In genomic region chr22:21938906-21939305, GRCh38 we compare ENCODE assay signal across 8 cellular contexts. TPM values are rescaled to one million over a fixed set of nuclear protein-coding genes. Genes with fewer than 3 reads are reported as not detected.
DNase-seq lines count a peak whose midpoint lies in the region; ATAC-seq and TF ChIP-seq lines count a peak whose summit lies in the region.

No MANE protein-coding gene starts in this region.

- H2BK12ac ChIP-seq in neuronal stem cell (ENCODE audit: low read length), result peak overlapping the region; percentile 85

- H3K4me3 Mint-ChIP-seq in endodermal cell, result peak overlapping the region; percentile 73

- H3K27me3 ChIP-seq in BE2C (no peaks in the 10 kb centered on the region), OCI-LY3 (ENCODE audit: low read depth, low read length) (no peaks in the 10 kb centered on the region), endodermal cell (ENCODE audit: control insufficient read depth, insufficient read depth, low read length, poor library complexity, severe bottlenecking) (no peaks in the 10 kb centered on the region), neuronal stem cell (ENCODE audit: control insufficient read depth in 3 of 3, insufficient read depth in 3 of 3, low read depth in 1 of 3, low read length in 3 of 3) (no peaks in the 10 kb centered on the region)

- 93 to 98% methylated on average over 9 to 11 of the region's 11 CpGs for WGBS in endodermal cell (ENCODE audit: insufficient coverage in 1 of 2, insufficient read length in 1 of 2), 2 experiments
- no CpG with 5 or more reads among the region's 11 CpGs for WGBS in neuronal stem cell (ENCODE audit: extremely low coverage in 2 of 2, insufficient read length in 2 of 2, insufficient replicate concordance in 1 of 2), 2 donors

- no peak overlapping the region for H2BK120ac ChIP-seq in neuronal stem cell (ENCODE audit: low read depth, low read length)

- no peaks in the 10 kb centered on the region for H3K79me1 ChIP-seq in neuronal stem cell (ENCODE audit: low read depth, low read length)

- H3K18ac ChIP-seq in neuronal stem cell (ENCODE audit: low read length), result peak overlapping the region; percentile 17

- peak overlapping the region; percentile 98 for H3K23ac ChIP-seq in neuronal stem cell (ENCODE audit: low read depth, low read length, poor library complexity)

- H3K9me3 ChIP-seq in BE2C (no peaks in the 10 kb centered on the region), OCI-LY3 (ENCODE audit: insufficient read depth, low read length) (no peaks in the 10 kb centered on the region), endodermal cell (ENCODE audit: control insufficient read depth, low read length) (no peaks in the 10 kb centered on the region), neuronal stem cell (replicated peaks in 1 of 2; ENCODE audit: control insufficient read depth in 2 of 2, insufficient read depth in 1 of 2, low read depth in 1 of 2, low read length in 2 of 2) (no peaks in the 10 kb centered on the region)

- H3K36me3 ChIP-seq in BE2C (0 out of 2 replicates have a peak, but pooled peaks cover 3% of the 10 kb centered on the region), OCI-LY3 (replicated peaks; ENCODE audit: low read depth, low read length) (no peaks in the 10 kb centered on the region), endodermal cell (ENCODE audit: control insufficient read depth, insufficient read depth, low read length) (peaks cover 37% of the 10 kb centered on the region), neuronal stem cell (replicated peaks in 1 of 2; ENCODE audit: control insufficient read depth in 2 of 2, insufficient read depth in 2 of 2, low read length in 2 of 2) (peaks cover 6 to 44% of the 10 kb centered on the region in 2 donors)

- no peak overlapping the region for H2AFZ ChIP-seq in OCI-LY3 (ENCODE audit: low read depth, low read length)
- peak overlapping the region; percentile 99 for H2AFZ ChIP-seq in neuronal stem cell (ENCODE audit: low read length)

- peaks cover 19% of the 10 kb centered on the region for H3K36me3 Mint-ChIP-seq in endodermal cell (ENCODE audit: low read depth)

- no peaks in the 10 kb centered on the region for H3K27me3 Mint-ChIP-seq in endodermal cell (ENCODE audit: insufficient read depth)

- H2AK5ac ChIP-seq in neuronal stem cell (ENCODE audit: low read depth, low read length), result peak overlapping the region; percentile 68

- peaks cover 5% of the 10 kb centered on the region for H3K4me1 Mint-ChIP-seq in endodermal cell

- H3K4me2 ChIP-seq in OCI-LY3 (ENCODE audit: low read length), result peak overlapping the region; percentile 75
- no peak overlapping the region for H3K4me2 ChIP-seq in neuronal stem cell (ENCODE audit: insufficient read depth, low read length, poor library complexity, severe bottlenecking)

- H4K91ac ChIP-seq in neuronal stem cell (ENCODE audit: low read depth, low read length, poor library complexity), result no peak overlapping the region

- no peak overlapping the region for H3K14ac ChIP-seq in neuronal stem cell (ENCODE audit: low read length)

- no peak overlapping the region for H3K27ac ChIP-seq in OCI-LY3 (ENCODE audit: low read length)
- peak overlapping the region; percentile 97 for H3K27ac ChIP-seq in endodermal cell (ENCODE audit: low read depth, low read length)
- no peak overlapping the region for H3K27ac ChIP-seq in neuronal stem cell (replicated peaks; ENCODE audit: low read length)

- no peaks in the 10 kb centered on the region for H3K9me3 Mint-ChIP-seq in endodermal cell

- H2BK15ac ChIP-seq in neuronal stem cell (ENCODE audit: low read length), result no peak overlapping the region

- H3K9ac ChIP-seq in OCI-LY3 (ENCODE audit: low read length) (no peak overlapping the region), endodermal cell (ENCODE audit: extremely low read depth, low read length, poor library complexity, severe bottlenecking) (no peak overlapping the region), neuronal stem cell (ENCODE audit: low read depth, low read length, poor library complexity) (peak overlapping the region; percentile 66)

- H4K20me1 ChIP-seq in OCI-LY3 (ENCODE audit: insufficient read depth, low read length), result no peaks in the 10 kb centered on the region

- no peak for ATAC-seq in HG03460 (IDR thresholded peaks at IDR 0.05; ENCODE audit: unreplicated experiment)

- TF ChIP-seq CTCF in BE2C (IDR thresholded peaks at IDR 0.05; ENCODE audit: low read depth, low read length), result no peak
- TF ChIP-seq CTCF in OCI-LY3 (IDR thresholded peaks at IDR 0.05; ENCODE audit: low read depth, low read length), result no peak
- no peak for TF ChIP-seq CTCF in endodermal cell (conservative IDR thresholded peaks at IDR 0.05)

- no peak overlapping the region for H3K4ac ChIP-seq in neuronal stem cell (ENCODE audit: low read length)

- H3K79me2 ChIP-seq in OCI-LY3 (ENCODE audit: low read length), result no peaks in the 10 kb centered on the region

- no peak overlapping the region for H3K27ac Mint-ChIP-seq in endodermal cell

- H2BK5ac ChIP-seq in neuronal stem cell (ENCODE audit: low read length), result no peak overlapping the region

- H4K8ac ChIP-seq in neuronal stem cell (ENCODE audit: low read depth, low read length), result peak overlapping the region; percentile 53

- DNase-seq in BE2C (no peak), endodermal cell (no peak), neuronal stem cell (ENCODE audit: low spot score) (no peak), ecto neural progenitor cell (ENCODE audit: low spot score) (no peak), putamen (ENCODE audit: low spot score) (no peak), NCI-H526 (lab: John Stamatoyannopoulos, UW) (no peak)

- H3K4me1 ChIP-seq in BE2C, result 0 out of 2 replicates have a peak, but pooled peaks cover 3% of the 10 kb centered on the region
- peaks cover 5% of the 10 kb centered on the region; the same call in 1 of the 2 replicates for H3K4me1 ChIP-seq in OCI-LY3 (ENCODE audit: low read length)
- peaks cover 4% of the 10 kb centered on the region for H3K4me1 ChIP-seq in endodermal cell (ENCODE audit: control insufficient read depth, insufficient read depth, low read length)
- H3K4me1 ChIP-seq in neuronal stem cell (ENCODE audit: control insufficient read depth in 2 of 2, insufficient read depth in 1 of 2, low read depth in 1 of 2, low read length in 2 of 2), result peaks cover 5 to 18% of the 10 kb centered on the region in 2 donors

- peak overlapping the region; percentile 96 for H3K4me3 ChIP-seq in BE2C (ENCODE audit: low read depth, low read length)
- H3K4me3 ChIP-seq in OCI-LY3 (ENCODE audit: low read length), result peak overlapping the region; percentile 81
- no peak overlapping the region for H3K4me3 ChIP-seq in endodermal cell (ENCODE audit: low read length)
- peak overlapping the region in 1 of 2 donors; percentile 60 for H3K4me3 ChIP-seq in neuronal stem cell (ENCODE audit: low read length in 2 of 2)

RNA-seq across cellular contexts. Expression of gene PPM1F, which starts 13.7 kb away (rescaled TPM):
- polyA plus RNA-seq in BE2C (2012; ENCODE audit: insufficient read depth, insufficient read length, low read depth), result 41.0 TPM
- 10 to 100 TPM; 37.6 to 49.2 TPM for total RNA-seq in endodermal cell
- 20.3 TPM for polyA plus RNA-seq in endodermal cell (2013, experiment 1 of 2)
- polyA plus RNA-seq in endodermal cell (2013, experiment 2 of 2), result 18.3 TPM
- 17.8 TPM for polyA plus RNA-seq in neuronal stem cell (2013, experiment 1 of 2)
- 16.6 TPM for polyA plus RNA-seq in neuronal stem cell (2013, experiment 2 of 2)

RNA-seq across cellular contexts. Expression of gene TOP3B, which starts 43.7 kb away (rescaled TPM):
- 50.9 TPM for polyA plus RNA-seq in BE2C (2012; ENCODE audit: insufficient read depth, insufficient read length, low read depth)
- 10 to 100 TPM; 68.8 to 71.9 TPM for total RNA-seq in endodermal cell
- polyA plus RNA-seq in endodermal cell (2013, experiment 1 of 2), result 61.4 TPM
- 49.3 TPM for polyA plus RNA-seq in endodermal cell (2013, experiment 2 of 2)
- polyA plus RNA-seq in neuronal stem cell (2013, experiment 1 of 2), result 25.4 TPM
- 27.0 TPM for polyA plus RNA-seq in neuronal stem cell (2013, experiment 2 of 2)
